ENCODE assay signal across 13 cellular contexts in genomic region chr17:31061678-31062077, GRCh38. TPM values are rescaled to one million over a fixed set of nuclear protein-coding genes. Genes with fewer than 3 reads are reported as not detected.
DNase-seq lines count a peak whose midpoint lies in the region; ATAC-seq, FAIRE-seq and TF ChIP-seq lines count a peak whose summit lies in the region.
"Had no signal": no experiment of that assay in that cellular context is flagged by ENCODE, and none has a peak within 500 bp of the region (broad histone marks: within the 10 kb centered on the region; RNA-seq: fewer than 3 reads in every experiment).

No MANE protein-coding gene starts in this region.

- H3K36me3 ChIP-seq in H1 (ENCODE audit: control insufficient read depth in 2 of 4, insufficient read depth in 4 of 4, low read length in 3 of 4) (no peaks in the 10 kb centered on the region), heart left ventricle (no peaks in the 10 kb centered on the region), psoas muscle (ENCODE audit: insufficient read depth in 1 of 2, low read depth in 1 of 2) (no peaks in the 10 kb centered on the region)
- H3K36me3 ChIP-seq: breast epithelium had no signal

- H4K20me1 ChIP-seq in H1 (replicated peaks in 1 of 2; ENCODE audit: control insufficient read depth in 1 of 2, insufficient read depth in 2 of 2, low read length in 2 of 2): no peaks in the 10 kb centered on the region

- no peak overlapping the region for H4K91ac ChIP-seq in H1 (replicated peaks; ENCODE audit: insufficient read length, low read length)

- H3K4me2 ChIP-seq in H1 (ENCODE audit: insufficient read depth in 1 of 2, low read depth in 2 of 2, low read length in 2 of 2): no peak overlapping the region

- H4K5ac ChIP-seq in H1 (ENCODE audit: insufficient read length, low read depth, low read length): no peak overlapping the region

- no peak overlapping the region for H3K18ac ChIP-seq in H1 (ENCODE audit: extremely low read depth, low read length)

- TF ChIP-seq CTCF in AG04450 (IDR thresholded peaks at IDR 0.05; ENCODE audit: low read depth, low read length) (0 out of 2 replicates have a peak, but pooled peaks have one; percentile 14), H1 (IDR thresholded peaks at IDR 0.05; ENCODE audit: control extremely low read depth in 1 of 3, insufficient read depth in 1 of 3, low read depth in 1 of 3, low read length in 3 of 3) (peak; percentile 59 to 64 (median 59)), heart left ventricle (IDR thresholded peaks at IDR 0.05) (no peak), psoas muscle (IDR thresholded peaks at IDR 0.05) (no peak)

- no peak overlapping the region for H3K56ac ChIP-seq in H1 (replicated peaks; ENCODE audit: insufficient read length, low read depth, low read length)

- no peak overlapping the region for H2BK15ac ChIP-seq in H1 (ENCODE audit: low read length)

- DNase-seq in AG04450 (ENCODE audit: low read depth, low spot score): no peak
- peak; percentile 3 for DNase-seq in GDM1 (lab: John Stamatoyannopoulos, UW)
- DNase-seq in NCI-H1694 (lab: John Stamatoyannopoulos, UW): peak; percentile 20
- peak in 1 of 2 experiments; percentile 57 for DNase-seq in H1 (ENCODE audit: low read depth in 1 of 2, low spot score in 2 of 2)
- DNase-seq in heart left ventricle: no peak
- no peak for DNase-seq in NCI-H187 (lab: John Stamatoyannopoulos, UW)
- DNase-seq in psoas muscle: no peak
- DNase-seq: activated T-cell treated with anti-CD3 and anti-CD28 coated beads for 4 hours, GOT3, NCI-H1048 had no signal

- no peak overlapping the region for H3K9ac ChIP-seq in H1 (replicated peaks in 1 of 4; ENCODE audit: extremely low read depth in 1 of 4, low read depth in 3 of 4, low read length in 3 of 4)

- H3K14ac ChIP-seq in H1 (ENCODE audit: insufficient read length): no peak overlapping the region

- no peaks in the 10 kb centered on the region for H3K23me2 ChIP-seq in H1 (ENCODE audit: low read depth, low read length)

- CTCF ChIA-PET in AG04450 (lab: Charles Lee): no interaction called here
- CTCF ChIA-PET in H1 (lab: Charles Lee; ENCODE audit: partially characterized antibody): interaction anchor here (0.6 to 4.4 kb wide), 21 partner anchors 9 to 437 kb away, joined by 3 to 26 read pairs (median 3); no protein-coding TSS in a partner anchor

- TF ChIP-seq POLR2A in H1 (IDR thresholded peaks at IDR 0.05; ENCODE audit: control extremely low read depth in 1 of 2, low read depth in 2 of 2, low read length in 2 of 2) (no peak), heart left ventricle (IDR thresholded peaks at IDR 0.05) (no peak)

- H2BK5ac ChIP-seq in H1 (ENCODE audit: low read depth, low read length): no peak overlapping the region

- no peak for TF ChIP-seq EP300 in H1 (IDR thresholded peaks at IDR 0.05; ENCODE audit: borderline replicate concordance in 1 of 2, low read depth in 2 of 2, low read length in 2 of 2)

- H3K4me3 ChIP-seq in AG04450 (ENCODE audit: low read depth, low read length) (no peak overlapping the region), H1 (ENCODE audit: extremely low read depth in 1 of 4, insufficient read depth in 2 of 4, low read depth in 3 of 4, low read length in 4 of 4) (no peak overlapping the region), heart left ventricle (no peak overlapping the region), psoas muscle (no peak overlapping the region)
- H3K4me3 ChIP-seq: breast epithelium had no signal

- H2AFZ ChIP-seq in H1 (ENCODE audit: low read length): no peak overlapping the region

- no peak overlapping the region for H2AK5ac ChIP-seq in H1 (ENCODE audit: low read depth, low read length)

- H3K27me3 ChIP-seq in AG04450 (ENCODE audit: control insufficient read depth, insufficient read depth, low read length) (no peaks in the 10 kb centered on the region), H1 (replicated peaks in 1 of 4; ENCODE audit: control insufficient read depth in 3 of 4, extremely low read depth in 1 of 4, insufficient read depth in 3 of 4, low read length in 3 of 4) (no peaks in the 10 kb centered on the region), heart left ventricle (no peaks in the 10 kb centered on the region), psoas muscle (ENCODE audit: insufficient read depth in 3 of 3, low read length in 2 of 3) (no peaks in the 10 kb centered on the region)
- H3K27me3 ChIP-seq: breast epithelium had no signal

- TF ChIP-seq RAD21 in H1 (IDR thresholded peaks at IDR 0.05 in 1 of 2, conservative IDR thresholded peaks at IDR 0.05 in 1 of 2; ENCODE audit: low read depth in 2 of 2, low read length in 2 of 2): peak; percentile 45 to 55

- H2BK120ac ChIP-seq in H1 (replicated peaks; ENCODE audit: low read depth, low read length): no peak overlapping the region

- no peak for ATAC-seq in heart left ventricle
- no peak for ATAC-seq in GM21723 (IDR thresholded peaks at IDR 0.05; ENCODE audit: unreplicated experiment)
- no peak for ATAC-seq in psoas muscle

- H2BK20ac ChIP-seq in H1 (ENCODE audit: low read length): no peak overlapping the region

- intact Hi-C loops in heart left ventricle (cut with DNase I): no loop called here
- intact Hi-C loops in psoas muscle (cut with DNase I): no loop called here

- no peak overlapping the region for H3K23ac ChIP-seq in H1 (ENCODE audit: insufficient read length)

- H2BK12ac ChIP-seq in H1 (ENCODE audit: low read depth, low read length): no peak overlapping the region

- H3K4me1 ChIP-seq in H1 (replicated peaks in 1 of 4; ENCODE audit: control insufficient read depth in 3 of 4, insufficient read depth in 4 of 4, low read length in 3 of 4) (no peaks in the 10 kb centered on the region), heart left ventricle (no peaks in the 10 kb centered on the region), psoas muscle (no peaks in the 10 kb centered on the region)
- H3K4me1 ChIP-seq: breast epithelium had no signal

- POLR2A ChIA-PET in AG04450 (lab: Yijun Ruan, JAX): no interaction called here
- POLR2A ChIA-PET in H1 (lab: Charles Lee; ENCODE audit: partially characterized antibody): interaction anchor here (1.8 kb wide), 1 partner anchor 33 kb away, joined by 9 read pairs; the partner anchor contains the start of gene NF1

- no peak overlapping the region for H3K4ac ChIP-seq in H1 (replicated peaks; ENCODE audit: insufficient read length, low read depth, low read length)

- no peak overlapping the region for H3K27ac ChIP-seq in AG04450 (ENCODE audit: low read depth, low read length)
- no peak overlapping the region for H3K27ac ChIP-seq in H1 (ENCODE audit: low read depth, low read length)
- H3K27ac ChIP-seq in heart left ventricle: no peak overlapping the region
- no peak overlapping the region for H3K27ac ChIP-seq in psoas muscle
- H3K27ac ChIP-seq: breast epithelium had no signal

- H4K8ac ChIP-seq in H1 (ENCODE audit: extremely low read depth, insufficient read depth, low read length): peak overlapping the region; percentile 80; the same call in 1 of the 2 replicates

- H3K9me3 ChIP-seq in AG04450 (ENCODE audit: control insufficient read depth, insufficient read depth, low read length) (peaks cover 2% of the 10 kb centered on the region; the same call in 1 of the 2 replicates), H1 (ENCODE audit: insufficient read depth in 2 of 2, low read depth in 1 of 2, low read length in 1 of 2) (no peaks in the 10 kb centered on the region), heart left ventricle (no peaks in the 10 kb centered on the region), psoas muscle (no peaks in the 10 kb centered on the region)
- H3K9me3 ChIP-seq: breast epithelium had no signal

- H3K79me2 ChIP-seq in H1 (ENCODE audit: control insufficient read depth in 1 of 2, insufficient read depth in 2 of 2, low read length in 2 of 2): no peaks in the 10 kb centered on the region

- 66% methylated on average over 3 of the region's 3 CpGs; no CpG with 5 or more reads in 1 of the 2 experiments for WGBS in H1 (ENCODE audit: extremely low coverage in 1 of 2, insufficient coverage in 1 of 2, insufficient read length in 1 of 2, insufficient replicate concordance in 2 of 2, low coverage in 1 of 2, low lambda C conversion rate in 2 of 2, missing lambda C conversion rate in 1 of 2), 2 experiments
- 86 to 97% (median 93%) methylated on average over 3 of the region's 3 CpGs for WGBS in heart left ventricle, 4 donors
- WGBS in psoas muscle, 3 donors: 84 to 92% (median 91%) methylated on average over 3 of the region's 3 CpGs

- no peak for FAIRE-seq in H1 (lab: Jason Lieb, UNC)
- FAIRE-seq: D721Med had no signal

- no peaks in the 10 kb centered on the region for H3K79me1 ChIP-seq in H1 (ENCODE audit: low read depth, low read length)

TF ChIP-seq in H1, 55 proteins besides CTCF, POLR2A, EP300 and RAD21:
- TF ChIP-seq TCF12 (IDR thresholded peaks at IDR 0.05; ENCODE audit: low read depth, low read length) (0 out of 2 replicates have a peak, but pooled peaks have one; percentile 24), JUND (IDR thresholded peaks at IDR 0.05; ENCODE audit: low read length) (no peak), BCL11A (IDR thresholded peaks at IDR 0.05; ENCODE audit: low read depth in 2 of 2, low read length in 2 of 2) (no peak), NRF1 (IDR thresholded peaks at IDR 0.05; ENCODE audit: low read depth, low read length) (no peak), FOSL1 (IDR thresholded peaks at IDR 0.05; ENCODE audit: insufficient read depth, low read depth, low read length) (no peak), SUZ12 (IDR thresholded peaks at IDR 0.05; ENCODE audit: low read length) (no peak)
- TF ChIP-seq, protein P1, sequence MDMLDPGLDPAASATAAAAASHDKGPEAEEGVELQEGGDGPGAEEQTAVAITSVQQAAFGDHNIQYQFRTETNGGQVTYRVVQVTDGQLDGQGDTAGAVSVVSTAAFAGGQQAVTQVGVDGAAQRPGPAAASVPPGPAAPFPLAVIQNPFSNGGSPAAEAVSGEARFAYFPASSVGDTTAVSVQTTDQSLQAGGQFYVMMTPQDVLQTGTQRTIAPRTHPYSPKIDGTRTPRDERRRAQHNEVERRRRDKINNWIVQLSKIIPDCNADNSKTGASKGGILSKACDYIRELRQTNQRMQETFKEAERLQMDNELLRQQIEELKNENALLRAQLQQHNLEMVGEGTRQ (IDR thresholded peaks at IDR 0.05; ENCODE audit: low read length): no peak
TF ChIP-seq in H1: peak in this region for 1.

RNA-seq across cellular contexts. Expression of gene NF1, which starts 33.1 kb away (rescaled TPM):
- polyA plus RNA-seq in AG04450 (2011; rRNA removed) (45.5 and 60.5 TPM in 2 replicates), H1 (2011; rRNA removed) (12.4 and 19.3 TPM in 2 replicates), heart left ventricle (1 to 10 TPM; 6.8 to 9.0 TPM), psoas muscle (1 to 10 TPM; 3.5 to 8.1 (median 3.6) TPM)
- polyA minus RNA-seq in AG04450 (2011; rRNA and poly(A)+ RNA removed): 145 and 208 TPM in 2 replicates
- 27.5 and 29.6 TPM in 2 replicates for total RNA-seq in H1 (2021; fragmentation: NEBNext Ultra II Directional; extraction: Animal tissue kit (Norgen Biotek cat#: 25700))
- 15.7 TPM for polyA plus RNA-seq in H1 (2011; cell fraction: cytosol; rRNA removed)
- polyA plus RNA-seq in H1 (2011; cell fraction: nucleus; rRNA removed): 22.9 TPM
- 10.0 to 16.9 TPM (median 14.7 TPM) in 4 replicates for polyA plus RNA-seq in H1 (2012, experiment 1 of 2)
- polyA plus RNA-seq in H1 (2012, experiment 2 of 2): 0.98 TPM
- polyA plus RNA-seq in H1 (2013, experiment 1 of 2): 10.2 TPM
- 10.8 TPM for polyA plus RNA-seq in H1 (2013, experiment 2 of 2)
- polyA minus RNA-seq in H1 (2011; rRNA and poly(A)+ RNA removed): 79.8 and 117 TPM in 2 replicates
- 43.6 TPM for polyA minus RNA-seq in H1 (2011; cell fraction: cytosol; rRNA and poly(A)+ RNA removed)
- 113 TPM for polyA minus RNA-seq in H1 (2011; cell fraction: nucleus; rRNA and poly(A)+ RNA removed)
- total RNA-seq in heart left ventricle (10 to 100 TPM; 43.8 to 82.0 (median 55.2) TPM), psoas muscle (10 to 100 TPM; 27.4 to 35.5 (median 27.9) TPM)

Comparison
In these comparisons a context has a peak if more than half of its experiments do, and no peak if none do; other contexts are left out.
1. DNase-seq: peak in GDM1 (single experiment) and NCI-H1694 (single experiment); none in AG04450 (single experiment), heart left ventricle (0 of 5), NCI-H187 (0 of 2) and psoas muscle (0 of 2).
2. CTCF ChIP-seq: peak in AG04450 (single experiment) and H1 (3 of 3); none in heart left ventricle (0 of 12) and psoas muscle (single experiment).